ENCODE assay signal across 19 cellular contexts in genomic region chr14:43896044-43896443, GRCh38.
"Had no signal": no experiment of that assay in that cellular context is flagged by ENCODE, and none has a peak within 500 bp of the region (broad histone marks: within the 10 kb centered on the region; RNA-seq: fewer than 3 reads in every experiment).

No MANE protein-coding gene starts in this region.

- H3K9me3 ChIP-seq: left lung, ovary, psoas muscle, spleen, thoracic aorta, tibial nerve, upper lobe of left lung had no signal

- H3K36me3 ChIP-seq: left lung, ovary, spleen, thoracic aorta, tibial nerve, upper lobe of left lung had no signal

- H3K4me3 ChIP-seq: left lung, ovary, psoas muscle, skin epidermis, spleen, thoracic aorta, tibial nerve, upper lobe of left lung had no signal

- H3K27me3 ChIP-seq: left lung, ovary, spleen, tibial nerve, upper lobe of left lung had no signal

- ATAC-seq: effector memory CD8-positive, alpha-beta T cell; left lung; natural killer cell; psoas muscle; right cardiac atrium; stimulated activated memory B cell treated with anti-CD40 and anti-IgM and Interleukin-4, amounts not matched to agents 10 μg/mL and 1 μg/mL and 100 μg/mL, for 72 hours; stimulated activated naive CD8-positive, alpha-beta T cell treated with anti-CD3 and anti-CD28 coated beads, Interleukin-15, Interleukin-2, amounts not matched to agents 100 U/mL and 50 U/mL, for 24 hours had no signal

- H3K27ac ChIP-seq: left lung, ovary, psoas muscle, skin epidermis, spleen, thoracic aorta, tibial nerve, upper lobe of left lung had no signal

- DNase-seq: cortex of kidney; effector memory CD8-positive, alpha-beta T cell; kidney; left lung; natural killer cell; occipital lobe; ovary; posterior cingulate gyrus; psoas muscle; right cardiac atrium; spleen; stimulated activated CD4-positive, alpha-beta T cell treated with anti-CD3 and anti-CD28 coated beads, Interleukin-4, amount 100 ng/mL, for 4 hours; stimulated activated naive CD8-positive, alpha-beta T cell treated with anti-CD3 and anti-CD28 coated beads, Interleukin-15, Interleukin-2, amounts not matched to agents 100 U/mL and 50 U/mL, for 24 hours; substantia nigra; upper lobe of left lung had no signal

- H3K4me1 ChIP-seq: left lung, psoas muscle, spleen, tibial nerve, upper lobe of left lung had no signal
